ENCODE assay signal across 16 cellular contexts in the genomic region with DNA sequence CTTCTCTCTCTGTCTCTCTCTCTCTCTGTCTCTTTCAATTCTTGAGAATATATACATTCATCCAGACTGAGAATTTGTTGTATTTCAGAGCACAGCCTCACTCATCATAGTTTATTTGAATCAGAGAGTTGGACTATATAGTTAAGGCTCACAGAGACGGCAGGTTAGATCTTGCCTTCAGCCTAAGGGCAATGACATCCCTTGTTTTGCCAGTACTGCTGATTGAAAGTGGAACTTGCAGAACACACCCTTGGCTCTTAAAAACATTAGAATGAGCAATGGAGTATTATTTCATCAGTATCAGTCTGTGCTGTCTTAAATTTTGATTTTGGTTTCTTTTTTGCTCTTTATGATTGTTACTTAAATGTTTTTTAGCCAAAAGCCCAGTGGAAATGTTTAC.
DNase-seq lines count a peak whose midpoint lies in the region; ATAC-seq and TF ChIP-seq lines count a peak whose summit lies in the region.
"Had no signal": no experiment of that assay in that cellular context is flagged by ENCODE, and none has a peak within 500 bp of the region (broad histone marks: within the 10 kb centered on the region; RNA-seq: fewer than 3 reads in every experiment).

No MANE protein-coding gene starts in this region.

- no peak for TF ChIP-seq POLR2A in upper lobe of left lung (IDR thresholded peaks at IDR 0.05)

- H3K27ac ChIP-seq in RWPE2 (ENCODE audit: poor library complexity, severe bottlenecking) (peak overlapping the region; percentile 5), foreskin keratinocyte (peak overlapping the region; percentile 96), upper lobe of left lung (no peak overlapping the region), mesendoderm (ENCODE audit: low read depth, low read length) (no peak overlapping the region)
- H3K27ac ChIP-seq: PC-9 had no signal

- no peak overlapping the region for H3K18ac ChIP-seq in mesendoderm (ENCODE audit: low read length)

- no peak overlapping the region for H3K56ac ChIP-seq in mesendoderm (ENCODE audit: low read length)

- WGBS in upper lobe of left lung, 2 donors = 88 to 96% methylated on average over 1 of the region's 1 CpG
- WGBS in mesendoderm (ENCODE audit: extremely low coverage, insufficient coverage, low lambda C conversion rate) = no CpG with 5 or more reads among the region's 1 CpG

- no peak overlapping the region for H3K23ac ChIP-seq in mesendoderm (ENCODE audit: low read length)

- H4K8ac ChIP-seq in mesendoderm (ENCODE audit: low read depth, low read length) = no peak overlapping the region

- TF ChIP-seq EP300 in upper lobe of left lung (IDR thresholded peaks at IDR 0.05) = no peak

- H3K36me3 ChIP-seq in RWPE2 (ENCODE audit: low read depth) (no peaks in the 10 kb centered on the region), upper lobe of left lung (no peaks in the 10 kb centered on the region), mesendoderm (ENCODE audit: control insufficient read depth, insufficient read depth, low read length) (no peaks in the 10 kb centered on the region)

- no peak overlapping the region for H2BK5ac ChIP-seq in mesendoderm (ENCODE audit: low read length)

- no peak for TF ChIP-seq CTCF in RWPE2 (IDR thresholded peaks at IDR 0.05; ENCODE audit: poor library complexity, severe bottlenecking)
- no peak for TF ChIP-seq CTCF in foreskin keratinocyte (conservative IDR thresholded peaks at IDR 0.05)
- no peak for TF ChIP-seq CTCF in upper lobe of left lung (IDR thresholded peaks at IDR 0.05)

- no peak overlapping the region for H3K4me2 ChIP-seq in mesendoderm (ENCODE audit: low read length)
- H3K4me2 ChIP-seq: PC-9 had no signal

- no peaks in the 10 kb centered on the region for H3K79me2 ChIP-seq in mesendoderm (ENCODE audit: control insufficient read depth, insufficient read depth, low read length)

- H4K5ac ChIP-seq in mesendoderm (ENCODE audit: low read length) = no peak overlapping the region

- H3K4me3 ChIP-seq in RWPE2 (ENCODE audit: severe bottlenecking) (no peak overlapping the region), upper lobe of left lung (no peak overlapping the region), mesendoderm (ENCODE audit: low read length) (no peak overlapping the region)
- H3K4me3 ChIP-seq: PC-9 had no signal

- H3K4ac ChIP-seq in mesendoderm (ENCODE audit: low read depth, low read length) = no peak overlapping the region

- DNase-seq in RWPE2 (ENCODE audit: low spot score) (no peak), foreskin keratinocyte (peak; percentile 83 to 94), upper lobe of left lung (no peak), NK-92 (lab: John Stamatoyannopoulos, UW; ENCODE audit: unreplicated experiment) (no peak), mesendoderm (no peak), NCI-H1105 treated with DMSO at 0.1 percent for 48 hours (lab: John Stamatoyannopoulos, UW) (no peak)
- DNase-seq: CD8-positive, alpha-beta memory T cell; HFFc6; MV-4-11; NCI-H146; NCI-H2227 treated with DMSO at 0.1 percent for 48 hours; NCI-H69; PC-9 had no signal

- no peak overlapping the region for H2BK120ac ChIP-seq in mesendoderm (ENCODE audit: low read depth, low read length)

- H2BK15ac ChIP-seq in mesendoderm (replicated peaks; ENCODE audit: low read depth) = no peak overlapping the region

- H3K9ac ChIP-seq in mesendoderm (ENCODE audit: low read length) = no peak overlapping the region

- no peak overlapping the region for H2AK5ac ChIP-seq in mesendoderm (ENCODE audit: low read length)

- peaks cover 9% of the 10 kb centered on the region for H3K4me1 ChIP-seq in RWPE2 (ENCODE audit: insufficient read depth, poor library complexity, severe bottlenecking)
- peaks cover 20% of the 10 kb centered on the region for H3K4me1 ChIP-seq in foreskin keratinocyte
- H3K4me1 ChIP-seq in upper lobe of left lung = no peaks in the 10 kb centered on the region
- H3K4me1 ChIP-seq in mesendoderm (ENCODE audit: control insufficient read depth, low read depth, low read length) = no peaks in the 10 kb centered on the region

- no peaks in the 10 kb centered on the region for H3K79me1 ChIP-seq in mesendoderm (ENCODE audit: low read length)

- ATAC-seq in GM19463 (IDR thresholded peaks at IDR 0.05; ENCODE audit: unreplicated experiment) (peak; percentile 49), RWPE2 (ENCODE audit: low read depth) (peak; percentile 100), foreskin keratinocyte (peak; percentile 100), upper lobe of left lung (ENCODE audit: low FRiP score in 2 of 2) (no peak)
- ATAC-seq: Right ventricle myocardium inferior, SK-N-SH treated with all-trans-retinoic acid at 6 μM for 48 hours had no signal

- H3K27me3 ChIP-seq in RWPE2 (ENCODE audit: insufficient read depth, poor library complexity, severe bottlenecking) (no peaks in the 10 kb centered on the region), foreskin keratinocyte (no peaks in the 10 kb centered on the region), upper lobe of left lung (no peaks in the 10 kb centered on the region), mesendoderm (ENCODE audit: insufficient read depth, low read length, poor library complexity) (no peaks in the 10 kb centered on the region)

- H3K9me3 ChIP-seq in RWPE2 (ENCODE audit: severe bottlenecking) (no peaks in the 10 kb centered on the region), upper lobe of left lung (no peaks in the 10 kb centered on the region)

Comparison
In these comparisons a context has a peak if more than half of its experiments do, and no peak if none do; other contexts are left out.
1. ATAC-seq: peak in GM19463 (single experiment), RWPE2 (single experiment) and foreskin keratinocyte (single experiment); none in upper lobe of left lung (0 of 2).
2. DNase-seq: peak in foreskin keratinocyte (2 of 2); none in RWPE2 (single experiment), upper lobe of left lung (0 of 2), NK-92 (single experiment), mesendoderm (single experiment) and NCI-H1105 treated with DMSO at 0.1 percent for 48 hours (single experiment).
3. H3K27ac ChIP-seq: peak in RWPE2 (single experiment) and foreskin keratinocyte (single experiment); none in upper lobe of left lung (0 of 4) and mesendoderm (single experiment).